Comparison of ENCODE assay signal across 1 cellular context in the genomic region with DNA sequence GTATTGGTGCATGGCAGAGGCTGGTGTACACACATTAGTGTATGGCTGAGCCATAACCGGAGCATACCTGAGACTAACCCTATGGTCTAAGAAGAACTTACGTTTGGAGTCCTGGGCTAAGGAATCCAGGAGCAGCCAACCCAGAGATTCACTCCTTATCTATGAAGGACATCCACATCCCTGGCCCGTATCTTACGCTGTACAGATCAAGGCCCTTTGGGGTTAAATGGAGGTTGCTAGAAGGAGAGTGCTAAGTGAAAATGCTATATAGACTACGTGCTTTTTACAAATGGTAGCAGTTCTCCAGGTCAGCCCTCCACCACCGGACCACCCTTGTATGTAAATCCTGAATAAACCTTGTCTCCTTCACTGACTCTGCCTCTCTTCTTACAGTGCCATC.
TF ChIP-seq lines count a peak whose summit lies in the region.

No MANE protein-coding gene starts in this region.

TF ChIP-seq in K562, 482 proteins besides CTCF, POLR2A, EP300 and RAD21 (continued from another document and continues in another):
- TF ChIP-seq, protein P1, sequence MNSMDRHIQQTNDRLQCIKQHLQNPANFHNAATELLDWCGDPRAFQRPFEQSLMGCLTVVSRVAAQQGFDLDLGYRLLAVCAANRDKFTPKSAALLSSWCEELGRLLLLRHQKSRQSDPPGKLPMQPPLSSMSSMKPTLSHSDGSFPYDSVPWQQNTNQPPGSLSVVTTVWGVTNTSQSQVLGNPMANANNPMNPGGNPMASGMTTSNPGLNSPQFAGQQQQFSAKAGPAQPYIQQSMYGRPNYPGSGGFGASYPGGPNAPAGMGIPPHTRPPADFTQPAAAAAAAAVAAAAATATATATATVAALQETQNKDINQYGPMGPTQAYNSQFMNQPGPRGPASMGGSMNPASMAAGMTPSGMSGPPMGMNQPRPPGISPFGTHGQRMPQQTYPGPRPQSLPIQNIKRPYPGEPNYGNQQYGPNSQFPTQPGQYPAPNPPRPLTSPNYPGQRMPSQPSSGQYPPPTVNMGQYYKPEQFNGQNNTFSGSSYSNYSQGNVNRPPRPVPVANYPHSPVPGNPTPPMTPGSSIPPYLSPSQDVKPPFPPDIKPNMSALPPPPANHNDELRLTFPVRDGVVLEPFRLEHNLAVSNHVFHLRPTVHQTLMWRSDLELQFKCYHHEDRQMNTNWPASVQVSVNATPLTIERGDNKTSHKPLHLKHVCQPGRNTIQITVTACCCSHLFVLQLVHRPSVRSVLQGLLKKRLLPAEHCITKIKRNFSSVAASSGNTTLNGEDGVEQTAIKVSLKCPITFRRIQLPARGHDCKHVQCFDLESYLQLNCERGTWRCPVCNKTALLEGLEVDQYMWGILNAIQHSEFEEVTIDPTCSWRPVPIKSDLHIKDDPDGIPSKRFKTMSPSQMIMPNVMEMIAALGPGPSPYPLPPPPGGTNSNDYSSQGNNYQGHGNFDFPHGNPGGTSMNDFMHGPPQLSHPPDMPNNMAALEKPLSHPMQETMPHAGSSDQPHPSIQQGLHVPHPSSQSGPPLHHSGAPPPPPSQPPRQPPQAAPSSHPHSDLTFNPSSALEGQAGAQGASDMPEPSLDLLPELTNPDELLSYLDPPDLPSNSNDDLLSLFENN (IDR thresholded peaks at IDR 0.05; ENCODE audit: low read depth in 2 of 2, low read length in 2 of 2) = no peak
- TF ChIP-seq ZNF740 (CRISPR knock-in tag; IDR thresholded peaks at IDR 0.05) (no peak), ZNF740 (tag; IDR thresholded peaks at IDR 0.05) (no peak), WHSC1 (IDR thresholded peaks at IDR 0.05; ENCODE audit: low read length) (no peak), TAL1 (IDR thresholded peaks at IDR 0.05) (peak; percentile 74), ILF3 (IDR thresholded peaks at IDR 0.05; ENCODE audit: borderline replicate concordance) (no peak), SFPQ (IDR thresholded peaks at IDR 0.05; ENCODE audit: low read depth, low read length) (no peak), E2F3 (CRISPR knock-in tag; IDR thresholded peaks at IDR 0.05) (no peak), TEAD1 (CRISPR knock-in tag; IDR thresholded peaks at IDR 0.05) (no peak), TCF3 (CRISPR knock-in tag; IDR thresholded peaks at IDR 0.05) (peak; percentile 62), ZBTB34 (CRISPR knock-in tag; IDR thresholded peaks at IDR 0.05) (no peak), CXXC5 (CRISPR knock-in tag; IDR thresholded peaks at IDR 0.05) (peak; percentile 22; the same call in 1 of the 2 replicates), RFX7 (CRISPR knock-in tag; IDR thresholded peaks at IDR 0.05) (no peak), MLLT1 (IDR thresholded peaks at IDR 0.05) (no peak), ARID1B (IDR thresholded peaks at IDR 0.05) (peak; percentile 73), CREBBP (IDR thresholded peaks at IDR 0.05; ENCODE audit: low read depth, low read length) (no peak), NFE2 (IDR thresholded peaks at IDR 0.05; ENCODE audit: low read depth) (no peak), PTRF (tag; IDR thresholded peaks at IDR 0.05) (no peak), GABPA (tag; conservative IDR thresholded peaks at IDR 0.05; ENCODE audit: low read depth) (no peak), JUN (IDR thresholded peaks at IDR 0.05; ENCODE audit: borderline replicate concordance, low read depth, low read length) (no peak), JUN (CRISPR knock-in tag; IDR thresholded peaks at IDR 0.05; ENCODE audit: borderline replicate concordance) (no peak), NFRKB (IDR thresholded peaks at IDR 0.05; ENCODE audit: low read depth) (no peak), BCOR (IDR thresholded peaks at IDR 0.05) (no peak), NCOA6 (IDR thresholded peaks at IDR 0.05) (no peak), MTA1 (IDR thresholded peaks at IDR 0.05; ENCODE audit: borderline replicate concordance) (no peak), MTF1 (CRISPR knock-in tag; IDR thresholded peaks at IDR 0.05; ENCODE audit: borderline replicate concordance) (no peak), RCOR1 (IDR thresholded peaks at IDR 0.05; ENCODE audit: borderline replicate concordance in 1 of 2, low read depth in 2 of 2, low read length in 2 of 2) (peak in 1 of 2 experiments; percentile 57; a peak in 1 of 4 replicates), NR2C1 (IDR thresholded peaks at IDR 0.05) (no peak), NR2C1 (tag; IDR thresholded peaks at IDR 0.05) (0 out of 2 replicates have a peak, but pooled peaks have one; percentile 28), ZNF316 (IDR thresholded peaks at IDR 0.05) (no peak), CBFA2T3 (IDR thresholded peaks at IDR 0.05) (peak; percentile 73), NR2C2 (CRISPR knock-in tag; IDR thresholded peaks at IDR 0.05) (no peak), NR2C2 (tag; IDR thresholded peaks at IDR 0.05) (no peak), TEAD4 (IDR thresholded peaks at IDR 0.05; ENCODE audit: low read length) (peak; percentile 66), TEAD4 (CRISPR knock-in tag; IDR thresholded peaks at IDR 0.05; ENCODE audit: borderline replicate concordance) (no peak), ZFPM2 (CRISPR knock-in tag; IDR thresholded peaks at IDR 0.05) (no peak), SMARCC2 (IDR thresholded peaks at IDR 0.05; ENCODE audit: low read depth) (no peak), SAFB2 (IDR thresholded peaks at IDR 0.05; ENCODE audit: borderline replicate concordance, low read depth, low read length, severe bottlenecking) (no peak), SREBF1 (IDR thresholded peaks at IDR 0.05; ENCODE audit: borderline replicate concordance, low read depth, low read length) (no peak), SMARCA5 (IDR thresholded peaks at IDR 0.05) (no peak), TSC22D4 (tag; IDR thresholded peaks at IDR 0.05) (no peak), NCOA2 (IDR thresholded peaks at IDR 0.05; ENCODE audit: partially characterized antibody in 2 of 2) (no peak), HDAC2 (IDR thresholded peaks at IDR 0.05) (no peak), NEUROD1 (IDR thresholded peaks at IDR 0.05; ENCODE audit: borderline replicate concordance, low read depth, low read length, partially characterized antibody) (no peak)
- TF ChIP-seq, protein P2, sequence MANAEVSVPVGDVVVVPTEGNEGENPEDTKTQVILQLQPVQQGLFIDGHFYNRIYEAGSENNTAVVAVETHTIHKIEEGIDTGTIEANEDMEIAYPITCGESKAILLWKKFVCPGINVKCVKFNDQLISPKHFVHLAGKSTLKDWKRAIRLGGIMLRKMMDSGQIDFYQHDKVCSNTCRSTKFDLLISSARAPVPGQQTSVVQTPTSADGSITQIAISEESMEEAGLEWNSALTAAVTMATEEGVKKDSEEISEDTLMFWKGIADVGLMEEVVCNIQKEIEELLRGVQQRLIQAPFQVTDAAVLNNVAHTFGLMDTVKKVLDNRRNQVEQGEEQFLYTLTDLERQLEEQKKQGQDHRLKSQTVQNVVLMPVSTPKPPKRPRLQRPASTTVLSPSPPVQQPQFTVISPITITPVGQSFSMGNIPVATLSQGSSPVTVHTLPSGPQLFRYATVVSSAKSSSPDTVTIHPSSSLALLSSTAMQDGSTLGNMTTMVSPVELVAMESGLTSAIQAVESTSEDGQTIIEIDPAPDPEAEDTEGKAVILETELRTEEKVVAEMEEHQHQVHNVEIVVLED (CRISPR knock-in tag; IDR thresholded peaks at IDR 0.05) = no peak
- TF ChIP-seq, protein P3, sequence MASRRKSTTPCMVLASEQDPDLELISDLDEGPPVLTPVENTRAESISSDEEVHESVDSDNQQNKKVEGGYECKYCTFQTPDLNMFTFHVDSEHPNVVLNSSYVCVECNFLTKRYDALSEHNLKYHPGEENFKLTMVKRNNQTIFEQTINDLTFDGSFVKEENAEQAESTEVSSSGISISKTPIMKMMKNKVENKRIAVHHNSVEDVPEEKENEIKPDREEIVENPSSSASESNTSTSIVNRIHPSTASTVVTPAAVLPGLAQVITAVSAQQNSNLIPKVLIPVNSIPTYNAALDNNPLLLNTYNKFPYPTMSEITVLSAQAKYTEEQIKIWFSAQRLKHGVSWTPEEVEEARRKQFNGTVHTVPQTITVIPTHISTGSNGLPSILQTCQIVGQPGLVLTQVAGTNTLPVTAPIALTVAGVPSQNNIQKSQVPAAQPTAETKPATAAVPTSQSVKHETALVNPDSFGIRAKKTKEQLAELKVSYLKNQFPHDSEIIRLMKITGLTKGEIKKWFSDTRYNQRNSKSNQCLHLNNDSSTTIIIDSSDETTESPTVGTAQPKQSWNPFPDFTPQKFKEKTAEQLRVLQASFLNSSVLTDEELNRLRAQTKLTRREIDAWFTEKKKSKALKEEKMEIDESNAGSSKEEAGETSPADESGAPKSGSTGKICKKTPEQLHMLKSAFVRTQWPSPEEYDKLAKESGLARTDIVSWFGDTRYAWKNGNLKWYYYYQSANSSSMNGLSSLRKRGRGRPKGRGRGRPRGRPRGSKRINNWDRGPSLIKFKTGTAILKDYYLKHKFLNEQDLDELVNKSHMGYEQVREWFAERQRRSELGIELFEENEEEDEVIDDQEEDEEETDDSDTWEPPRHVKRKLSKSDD (conservative IDR thresholded peaks at IDR 0.05; ENCODE audit: low read length) = no peak
- TF ChIP-seq, protein P4, sequence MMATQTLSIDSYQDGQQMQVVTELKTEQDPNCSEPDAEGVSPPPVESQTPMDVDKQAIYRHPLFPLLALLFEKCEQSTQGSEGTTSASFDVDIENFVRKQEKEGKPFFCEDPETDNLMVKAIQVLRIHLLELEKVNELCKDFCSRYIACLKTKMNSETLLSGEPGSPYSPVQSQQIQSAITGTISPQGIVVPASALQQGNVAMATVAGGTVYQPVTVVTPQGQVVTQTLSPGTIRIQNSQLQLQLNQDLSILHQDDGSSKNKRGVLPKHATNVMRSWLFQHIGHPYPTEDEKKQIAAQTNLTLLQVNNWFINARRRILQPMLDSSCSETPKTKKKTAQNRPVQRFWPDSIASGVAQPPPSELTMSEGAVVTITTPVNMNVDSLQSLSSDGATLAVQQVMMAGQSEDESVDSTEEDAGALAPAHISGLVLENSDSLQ (IDR thresholded peaks at IDR 0.05) = no peak
- TF ChIP-seq, protein P5, sequence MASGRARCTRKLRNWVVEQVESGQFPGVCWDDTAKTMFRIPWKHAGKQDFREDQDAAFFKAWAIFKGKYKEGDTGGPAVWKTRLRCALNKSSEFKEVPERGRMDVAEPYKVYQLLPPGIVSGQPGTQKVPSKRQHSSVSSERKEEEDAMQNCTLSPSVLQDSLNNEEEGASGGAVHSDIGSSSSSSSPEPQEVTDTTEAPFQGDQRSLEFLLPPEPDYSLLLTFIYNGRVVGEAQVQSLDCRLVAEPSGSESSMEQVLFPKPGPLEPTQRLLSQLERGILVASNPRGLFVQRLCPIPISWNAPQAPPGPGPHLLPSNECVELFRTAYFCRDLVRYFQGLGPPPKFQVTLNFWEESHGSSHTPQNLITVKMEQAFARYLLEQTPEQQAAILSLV (tag; IDR thresholded peaks at IDR 0.05) = no peak
- TF ChIP-seq, protein P6, sequence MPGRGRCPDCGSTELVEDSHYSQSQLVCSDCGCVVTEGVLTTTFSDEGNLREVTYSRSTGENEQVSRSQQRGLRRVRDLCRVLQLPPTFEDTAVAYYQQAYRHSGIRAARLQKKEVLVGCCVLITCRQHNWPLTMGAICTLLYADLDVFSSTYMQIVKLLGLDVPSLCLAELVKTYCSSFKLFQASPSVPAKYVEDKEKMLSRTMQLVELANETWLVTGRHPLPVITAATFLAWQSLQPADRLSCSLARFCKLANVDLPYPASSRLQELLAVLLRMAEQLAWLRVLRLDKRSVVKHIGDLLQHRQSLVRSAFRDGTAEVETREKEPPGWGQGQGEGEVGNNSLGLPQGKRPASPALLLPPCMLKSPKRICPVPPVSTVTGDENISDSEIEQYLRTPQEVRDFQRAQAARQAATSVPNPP (IDR thresholded peaks at IDR 0.05; ENCODE audit: borderline replicate concordance, insufficient read depth, insufficient read length) = no peak
